ENCODE assay signal across 1 cellular context in genomic region chr9:124441291-124441690, GRCh38.
TF ChIP-seq lines count a peak whose summit lies in the region.

No MANE protein-coding gene starts in this region.

TF ChIP-seq in H1, 55 proteins besides CTCF, POLR2A, EP300 and RAD21 (continued from another document):
- TF ChIP-seq ATF3 (IDR thresholded peaks at IDR 0.05; ENCODE audit: insufficient read depth, low read depth, low read length) (no peak), USF2 (IDR thresholded peaks at IDR 0.05; ENCODE audit: low read length) (no peak), FOSL1 (IDR thresholded peaks at IDR 0.05; ENCODE audit: insufficient read depth, low read depth, low read length) (no peak), MAX (IDR thresholded peaks at IDR 0.05) (no peak)
